ENCODE assay signal across 11 cellular contexts in genomic region chr5:172223901-172224873, GRCh38. TPM values are rescaled to one million over a fixed set of nuclear protein-coding genes. Genes with fewer than 3 reads are reported as not detected.
A peak's percentile ranks its signal among the peaks of the same experiment; 100 is the strongest.
DNase-seq lines count a peak whose midpoint lies in the region; ATAC-seq and TF ChIP-seq lines count a peak whose summit lies in the region.
"Had no signal": no experiment of that assay in that cellular context is flagged by ENCODE, and none has a peak within 500 bp of the region (broad histone marks: within the 10 kb centered on the region; RNA-seq: fewer than 3 reads in every experiment).

No MANE protein-coding gene starts in this region.

- ATAC-seq in GM18870 (IDR thresholded peaks at IDR 0.05; ENCODE audit: unreplicated experiment) (peak; percentile 80), HG02623 (IDR thresholded peaks at IDR 0.05; ENCODE audit: unreplicated experiment) (peak; percentile 68)
- ATAC-seq: esophagus mucosa had no signal

- DNase-seq in activated CD4-positive, CD25-positive, alpha-beta regulatory T cell treated with anti-CD3 and anti-CD28 coated beads, Interleukin-2, amount 50 U/mL, for 72 hours = peak; percentile 33
- peak; percentile 62 for DNase-seq in stimulated activated CD4-positive, alpha-beta T cell treated with anti-CD3 and anti-CD28 coated beads, Interleukin-15, amount 100 ng/mL, for 48 hours (ENCODE audit: low read depth in 2 of 2)
- no peak for DNase-seq in dorsolateral prefrontal cortex
- no peak for DNase-seq in SJCRH30
- no peak for DNase-seq in cardiac septum (ENCODE audit: low spot score)
- no peak for DNase-seq in NCI-H524 treated with DMSO at 0.1 percent for 48 hours (lab: John Stamatoyannopoulos, UW)

- no peaks in the 10 kb centered on the region for H3K27me3 ChIP-seq in dorsolateral prefrontal cortex
- no peaks in the 10 kb centered on the region for H3K27me3 ChIP-seq in SJCRH30

- H3K4me3 ChIP-seq in dorsolateral prefrontal cortex = no peak overlapping the region
- H3K4me3 ChIP-seq in SJCRH30 = no peak overlapping the region

- peak overlapping the region in 1 of 59 donors; percentile 91 for H3K27ac ChIP-seq in dorsolateral prefrontal cortex
- no peak overlapping the region for H3K27ac ChIP-seq in SJCRH30

- intact Hi-C loops in dorsolateral prefrontal cortex (cut with DNase I) = no loop called here
- intact Hi-C loops in cardiac septum (cut with DNase I) = no loop called here

- peaks cover 55% of the 10 kb centered on the region for H3K36me3 ChIP-seq in SJCRH30

- TF ChIP-seq CTCF in dorsolateral prefrontal cortex (IDR thresholded peaks at IDR 0.05 in 54 of 56, conservative IDR thresholded peaks at IDR 0.05 in 2 of 56; ENCODE audit: low read depth in 1 of 56, partially characterized antibody in 56 of 56) = no peak

- 0 out of 2 replicates have a peak, but pooled peaks cover 1% of the 10 kb centered on the region for H3K9me3 ChIP-seq in SJCRH30 (replicated peaks)

- H3K4me1 ChIP-seq in SJCRH30 = no peaks in the 10 kb centered on the region

RNA-seq across cellular contexts. Expression of gene EFCAB9, which starts 30.2 kb away (rescaled TPM):
- total RNA-seq in dorsolateral prefrontal cortex (not detected), cardiac septum (not detected)
- total RNA-seq in SJCRH30 (2014; rRNA removed; shearing (Covaris generic)) = not detected in 2 replicates
- total RNA-seq: esophagus mucosa, H1, SK-MEL-5 had no signal

RNA-seq across cellular contexts. Expression of gene STK10, which starts 36.2 kb away (rescaled TPM):
- 10 to 100 TPM in 111 of 120 experiments, 1 to 10 TPM in 9; 4.5 to 28.7 (median 16.7) TPM for total RNA-seq in dorsolateral prefrontal cortex
- 14.5 and 15.7 TPM in 2 replicates for total RNA-seq in SJCRH30 (2014; rRNA removed; shearing (Covaris generic))
- 12.1 TPM for total RNA-seq in cardiac septum

RNA-seq across cellular contexts. Expression of gene UBTD2, which starts 59.4 kb away (rescaled TPM):
- total RNA-seq in dorsolateral prefrontal cortex (10 to 100 TPM in 56 of 120 experiments, 1 to 10 TPM in 64; 7.7 to 14.5 (median 9.9) TPM), cardiac septum (11.8 TPM)
- 58.2 and 62.7 TPM in 2 replicates for total RNA-seq in SJCRH30 (2014; rRNA removed; shearing (Covaris generic))

Comparison
In these comparisons a context has a peak if more than half of its experiments do, and no peak if none do; other contexts are left out.
1. DNase-seq: peak in activated CD4-positive, CD25-positive, alpha-beta regulatory T cell treated with anti-CD3 and anti-CD28 coated beads, Interleukin-2, amount 50 U/mL, for 72 hours (single experiment) and stimulated activated CD4-positive, alpha-beta T cell treated with anti-CD3 and anti-CD28 coated beads, Interleukin-15, amount 100 ng/mL, for 48 hours (2 of 2); none in dorsolateral prefrontal cortex (0 of 10), SJCRH30 (0 of 2), cardiac septum (single experiment) and NCI-H524 treated with DMSO at 0.1 percent for 48 hours (single experiment).